ENCODE assay signal across 8 cellular contexts in the genomic region with DNA sequence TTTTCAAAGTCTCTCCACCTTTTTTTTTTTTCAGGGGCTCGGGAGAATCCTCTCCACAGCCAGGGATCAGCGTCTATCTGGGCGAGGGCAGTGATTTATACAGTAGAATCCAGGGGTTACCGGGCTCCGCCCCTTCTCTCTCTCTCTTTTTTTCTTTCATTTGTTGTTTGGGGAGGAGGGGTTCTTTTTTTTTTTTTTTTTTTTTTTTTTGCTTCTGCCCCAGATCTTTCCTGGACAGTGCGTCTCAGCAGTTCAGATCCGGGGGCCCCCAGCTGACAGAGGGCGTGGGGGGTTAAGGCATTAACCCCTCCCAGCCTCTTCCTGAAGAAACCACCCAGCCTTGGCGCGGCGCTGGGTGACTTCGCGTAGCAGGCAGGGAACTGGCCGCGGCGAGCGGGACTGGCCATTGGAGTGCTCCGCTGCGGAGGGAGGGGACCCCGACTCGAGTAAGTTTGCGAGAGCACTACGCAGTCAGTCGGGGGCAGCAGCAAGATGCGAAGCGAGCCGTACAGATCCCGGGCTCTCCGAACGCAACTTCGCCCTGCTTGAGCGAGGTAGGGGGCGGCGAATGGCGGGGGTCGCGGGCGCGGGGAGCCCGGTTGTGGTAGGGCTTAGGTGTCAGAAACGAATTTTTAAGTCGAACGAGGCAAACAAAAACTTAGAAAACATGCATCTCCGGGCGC. TPM values are rescaled to one million over a fixed set of nuclear protein-coding genes. Genes with fewer than 3 reads are reported as not detected.
DNase-seq lines count a peak whose midpoint lies in the region; ATAC-seq and TF ChIP-seq lines count a peak whose summit lies in the region.

Gene S1PR1 (plus strand): TSS at position 474 of the 683 bp plus-strand sequence. CDS start 1,966 bp downstream, outside the sequence.

- 0 out of 2 replicates have a peak, but pooled peaks cover 1% of the 10 kb centered on the region for H3K4me1 ChIP-seq in iPS DF 6.9 (ENCODE audit: control insufficient read depth, insufficient read depth, low read length)

- TF ChIP-seq POLR2A in GM19099 (IDR thresholded peaks at IDR 0.05; ENCODE audit: extremely low read depth, insufficient read length, low read depth) = peak; percentile 50

- in situ Hi-C loops in ACHN (cut with HindIII; ENCODE audit: low pct_ligation_motif_present, low pct_unique_long_range_greater_than_20kb, low sequenced_read_pairs) (no loop called here), astrocyte of the spinal cord (cut with HindIII; ENCODE audit: low sequenced_read_pairs) (no loop called here)

- peak; percentile 25 for ATAC-seq in HG03378 (IDR thresholded peaks at IDR 0.05; ENCODE audit: unreplicated experiment)

- H3K27ac ChIP-seq in iPS DF 6.9 (ENCODE audit: low read length) = no peak within 1 kb of the TSS

- intact Hi-C loops in T-helper 2 cell treated with Interferon-gamma antibody and Interleukin-4, amounts not matched to agents 100 ng/mL and 5 ng/mL, for 36 hours (cut with micrococcal nuclease) = loop anchor here (5.0 to 10.0 kb wide), 2 partner anchors 792 to 1199 kb away; a partner anchor contains a TSS

- DNase-seq in ACHN (peak; percentile 82), astrocyte of the spinal cord (ENCODE audit: low read depth, low spot score) (peak; percentile 62), iPS DF 6.9 (ENCODE audit: low read depth, low spot score) (no peak), skeletal muscle cell (ENCODE audit: low read depth) (peak; percentile 37), DMS79 (lab: John Stamatoyannopoulos, UW) (no peak)

- WGBS in iPS DF 6.9 (ENCODE audit: insufficient coverage, insufficient read length) = no CpG with 5 or more reads among the region's 45 CpGs

- peaks cover 10% of the 10 kb centered on the region; the same call in 1 of the 2 replicates for H3K27me3 ChIP-seq in iPS DF 6.9 (ENCODE audit: control insufficient read depth, insufficient read depth, low read length)

- peaks cover 5% of the 10 kb centered on the region; the same call in 1 of the 2 replicates for H3K36me3 ChIP-seq in iPS DF 6.9 (ENCODE audit: control insufficient read depth, insufficient read depth, low read length)

- no peaks in the 10 kb centered on the region for H3K9me3 ChIP-seq in iPS DF 6.9 (ENCODE audit: control insufficient read depth, insufficient read depth, low read length)

- H3K4me3 ChIP-seq in astrocyte of the spinal cord (ENCODE audit: low read depth, low read length) (peak within 1 kb of the TSS; percentile 65), iPS DF 6.9 (ENCODE audit: low read length) (peak within 1 kb of the TSS; percentile 94; the same call in 1 of the 2 replicates), skeletal muscle cell (ENCODE audit: low read depth, low read length) (peak within 1 kb of the TSS; percentile 81)

- TF ChIP-seq CTCF in astrocyte of the spinal cord (IDR thresholded peaks at IDR 0.05; ENCODE audit: low read depth, low read length) = no peak

RNA-seq across cellular contexts. Expression of gene S1PR1, which starts in this region (rescaled TPM):
- total RNA-seq in T-helper 2 cell treated with Interferon-gamma antibody and Interleukin-4, amounts not matched to agents 100 ng/mL and 5 ng/mL, for 36 hours = 229 and 236 TPM in 2 replicates

Comparison
In these comparisons a context has a peak if more than half of its experiments do, and no peak if none do; other contexts are left out.
1. DNase-seq: peak in ACHN (single experiment), astrocyte of the spinal cord (single experiment) and skeletal muscle cell (single experiment); none in iPS DF 6.9 (single experiment) and DMS79 (single experiment).
2. Peak in every context shown above with its lines, with median percentiles within 50 percentile points of each other: H3K4me3 ChIP-seq.